ENCODE assay signal across 1 cellular context in genomic region chr7:78383096-78383495, GRCh38.
TF ChIP-seq lines count a peak whose summit lies in the region.

No MANE protein-coding gene starts in this region.

TF ChIP-seq in SK-N-SH treated with all-trans-retinoic acid at 6 μM for 48 hours, 23 proteins besides CTCF, POLR2A, EP300 and RAD21 (continued from another document):
- no peak for TF ChIP-seq PATZ1 (CRISPR knock-in tag; IDR thresholded peaks at IDR 0.05; ENCODE audit: borderline replicate concordance)
- TF ChIP-seq ZC3H10 (CRISPR knock-in tag; IDR thresholded peaks at IDR 0.05), result no peak
- TF ChIP-seq GLIS3 (CRISPR knock-in tag; IDR thresholded peaks at IDR 0.05), result no peak
- no peak for TF ChIP-seq TSHZ2 (CRISPR knock-in tag; IDR thresholded peaks at IDR 0.05)
